ENCODE assay signal across 1 cellular context in genomic region chr22:36853407-36854099, GRCh38.
TF ChIP-seq lines count a peak whose summit lies in the region.

No MANE protein-coding gene starts in this region.

TF ChIP-seq in A549, 52 proteins besides CTCF, POLR2A, EP300 and RAD21 (continued from another document):
- TF ChIP-seq, protein P1, sequence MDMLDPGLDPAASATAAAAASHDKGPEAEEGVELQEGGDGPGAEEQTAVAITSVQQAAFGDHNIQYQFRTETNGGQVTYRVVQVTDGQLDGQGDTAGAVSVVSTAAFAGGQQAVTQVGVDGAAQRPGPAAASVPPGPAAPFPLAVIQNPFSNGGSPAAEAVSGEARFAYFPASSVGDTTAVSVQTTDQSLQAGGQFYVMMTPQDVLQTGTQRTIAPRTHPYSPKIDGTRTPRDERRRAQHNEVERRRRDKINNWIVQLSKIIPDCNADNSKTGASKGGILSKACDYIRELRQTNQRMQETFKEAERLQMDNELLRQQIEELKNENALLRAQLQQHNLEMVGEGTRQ (IDR thresholded peaks at IDR 0.05), result no peak
- TF ChIP-seq CBX2 (IDR thresholded peaks at IDR 0.05; ENCODE audit: borderline replicate concordance, low read depth) (no peak), NFE2L2 (conservative IDR thresholded peaks at IDR 0.05; ENCODE audit: low read length) (no peak), PHF8 (IDR thresholded peaks at IDR 0.05; ENCODE audit: borderline replicate concordance, low read depth) (no peak), RARB (CRISPR knock-in tag; IDR thresholded peaks at IDR 0.05) (no peak), TP53 (CRISPR knock-in tag; IDR thresholded peaks at IDR 0.05) (no peak), KDM1A (IDR thresholded peaks at IDR 0.05; ENCODE audit: low read depth) (no peak), REST (IDR thresholded peaks at IDR 0.05) (no peak), NPAS2 (CRISPR knock-in tag; IDR thresholded peaks at IDR 0.05; ENCODE audit: borderline replicate concordance) (no peak)
- TF ChIP-seq, protein P2, sequence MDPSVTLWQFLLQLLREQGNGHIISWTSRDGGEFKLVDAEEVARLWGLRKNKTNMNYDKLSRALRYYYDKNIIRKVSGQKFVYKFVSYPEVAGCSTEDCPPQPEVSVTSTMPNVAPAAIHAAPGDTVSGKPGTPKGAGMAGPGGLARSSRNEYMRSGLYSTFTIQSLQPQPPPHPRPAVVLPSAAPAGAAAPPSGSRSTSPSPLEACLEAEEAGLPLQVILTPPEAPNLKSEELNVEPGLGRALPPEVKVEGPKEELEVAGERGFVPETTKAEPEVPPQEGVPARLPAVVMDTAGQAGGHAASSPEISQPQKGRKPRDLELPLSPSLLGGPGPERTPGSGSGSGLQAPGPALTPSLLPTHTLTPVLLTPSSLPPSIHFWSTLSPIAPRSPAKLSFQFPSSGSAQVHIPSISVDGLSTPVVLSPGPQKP (IDR thresholded peaks at IDR 0.05; ENCODE audit: low read depth, low read length), result no peak
TF ChIP-seq in A549: peak in this region for 0.
